In genomic region chr19:52172347-52172746, GRCh38 we compare ENCODE assay signal across 10 cellular contexts. TPM values are rescaled to one million over a fixed set of nuclear protein-coding genes. Genes with fewer than 3 reads are reported as not detected.
A peak's percentile ranks its signal among the peaks of the same experiment; 100 is the strongest.
DNase-seq lines count a peak whose midpoint lies in the region; ATAC-seq and TF ChIP-seq lines count a peak whose summit lies in the region.
"Had no signal": no experiment of that assay in that cellular context is flagged by ENCODE, and none has a peak within 500 bp of the region (broad histone marks: within the 10 kb centered on the region; RNA-seq: fewer than 3 reads in every experiment).

No MANE protein-coding gene starts in this region.

- peaks cover 35% of the 10 kb centered on the region for H3K36me3 Mint-ChIP-seq in T-helper 2 cell treated with Interferon-gamma antibody and Interleukin-4, amounts not matched to agents 5 μg/mL and 100 μg/mL, for 36 hours (ENCODE audit: low read depth)
- H3K36me3 Mint-ChIP-seq in glutamatergic neuron (ENCODE audit: unreplicated experiment), result peaks cover 26% of the 10 kb centered on the region

- H3K4me3 Mint-ChIP-seq in T-helper 2 cell treated with Interferon-gamma antibody and Interleukin-4, amounts not matched to agents 5 μg/mL and 100 μg/mL, for 36 hours, result peak overlapping the region; percentile 99
- H3K4me3 Mint-ChIP-seq in glutamatergic neuron (ENCODE audit: unreplicated experiment), result peak overlapping the region; percentile 97

- H3K4me3 ChIP-seq in skin epidermis, result no peak overlapping the region

- intact Hi-C loops in posterior cingulate gyrus (cut with DNase I), result no loop called here

- TF ChIP-seq CTCF in VCaP (conservative IDR thresholded peaks at IDR 0.05), result no peak
- TF ChIP-seq CTCF in glutamatergic neuron (IDR thresholded peaks at IDR 0.05; ENCODE audit: partially characterized antibody, unreplicated experiment), result no peak

- no peak for ATAC-seq in GM21529 (IDR thresholded peaks at IDR 0.05; ENCODE audit: unreplicated experiment)
- ATAC-seq: HCT116 had no signal

- no peak for DNase-seq in T-helper 2 cell treated with Interferon-gamma antibody and Interleukin-4, amounts not matched to agents 5 μg/mL and 100 μg/mL, for 36 hours (ENCODE audit: low spot score)
- DNase-seq in T-helper 2 cell (no peak), glutamatergic neuron (no peak), posterior cingulate gyrus (no peak), HPDE6-E6E7 (ENCODE audit: extremely low spot score) (no peak)
- DNase-seq: NCI-H1092 treated with DMSO at 0.1 percent for 48 hours had no signal

- no peaks in the 10 kb centered on the region for H3K27me3 Mint-ChIP-seq in T-helper 2 cell treated with Interferon-gamma antibody and Interleukin-4, amounts not matched to agents 5 μg/mL and 100 μg/mL, for 36 hours (ENCODE audit: low read depth)
- H3K27me3 Mint-ChIP-seq in glutamatergic neuron (ENCODE audit: unreplicated experiment), result peaks cover 4% of the 10 kb centered on the region

- H3K9me3 Mint-ChIP-seq in T-helper 2 cell treated with Interferon-gamma antibody and Interleukin-4, amounts not matched to agents 5 μg/mL and 100 μg/mL, for 36 hours, result peaks cover 26% of the 10 kb centered on the region
- H3K9me3 Mint-ChIP-seq in glutamatergic neuron (ENCODE audit: unreplicated experiment), result peaks cover 13% of the 10 kb centered on the region

- peaks cover 21% of the 10 kb centered on the region for H3K4me1 Mint-ChIP-seq in T-helper 2 cell treated with Interferon-gamma antibody and Interleukin-4, amounts not matched to agents 5 μg/mL and 100 μg/mL, for 36 hours (ENCODE audit: low read depth)
- H3K4me1 Mint-ChIP-seq in glutamatergic neuron (ENCODE audit: low read depth, unreplicated experiment), result peaks cover 3% of the 10 kb centered on the region

- H3K27ac ChIP-seq in VCaP (peak overlapping the region; percentile 80), skin epidermis (peak overlapping the region in 13 of 21 experiments; percentile 54 to 94 (median 85))

- no peak overlapping the region for H3K27ac Mint-ChIP-seq in T-helper 2 cell treated with Interferon-gamma antibody and Interleukin-4, amounts not matched to agents 5 μg/mL and 100 μg/mL, for 36 hours
- peak overlapping the region; percentile 87 for H3K27ac Mint-ChIP-seq in glutamatergic neuron (ENCODE audit: unreplicated experiment)

RNA-seq across cellular contexts. Expression of gene ZNF836, which starts 0.9 kb away (rescaled TPM):
- total RNA-seq in glutamatergic neuron (ENCODE audit: unreplicated experiment), result 29.7 TPM

RNA-seq across cellular contexts. Expression of gene PPP2R1A, which starts 17.5 kb away (rescaled TPM):
- total RNA-seq in glutamatergic neuron (ENCODE audit: unreplicated experiment), result 311 TPM

RNA-seq across cellular contexts. Expression of gene ZNF616, which starts 32.6 kb away (rescaled TPM):
- 22.5 TPM for total RNA-seq in glutamatergic neuron (ENCODE audit: unreplicated experiment)
